In the genomic region with DNA sequence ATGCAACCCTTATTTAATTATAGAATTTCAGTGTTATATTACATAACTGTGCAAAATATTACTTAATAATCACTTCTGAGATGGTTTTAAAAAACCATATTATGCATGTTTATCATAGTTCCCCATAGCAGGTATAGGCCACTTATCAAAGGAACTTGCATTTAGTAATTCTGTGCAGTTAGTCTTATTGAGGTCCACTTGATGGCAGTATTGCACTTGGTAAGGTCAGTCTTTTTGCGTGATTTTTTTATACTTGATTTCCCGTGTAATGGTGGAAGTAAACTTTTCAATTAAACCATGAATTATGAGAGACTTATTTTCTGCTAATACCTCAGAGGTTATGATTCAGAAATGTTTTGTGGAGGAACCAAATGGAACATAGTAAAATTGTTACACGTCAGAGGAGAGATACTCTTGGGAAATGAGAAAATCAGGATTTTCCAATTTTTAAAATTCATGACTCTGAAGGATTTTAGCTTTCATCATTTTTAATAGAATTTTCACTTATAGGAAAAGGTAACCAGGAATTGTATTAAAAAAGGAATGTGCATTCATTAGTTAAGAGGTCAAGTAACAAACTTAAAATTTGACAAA, we compare ENCODE assay signal across 9 cellular contexts.
DNase-seq lines count a peak whose midpoint lies in the region; ATAC-seq, FAIRE-seq and TF ChIP-seq lines count a peak whose summit lies in the region.
"Had no signal": no experiment of that assay in that cellular context is flagged by ENCODE, and none has a peak within 500 bp of the region (broad histone marks: within the 10 kb centered on the region; RNA-seq: fewer than 3 reads in every experiment).

No MANE protein-coding gene starts in this region.

- no peak overlapping the region; the same call in 2 of the 3 replicates for H3K4me3 Mint-ChIP-seq in GM23338
- H3K4me3 Mint-ChIP-seq: IgD-negative memory B cell had no signal

- no peak for FAIRE-seq in bronchial epithelial cell (lab: Jason Lieb, UNC)

- ATAC-seq in GM23338 = no peak

- H3K4me2 ChIP-seq in GM23338 = no peak overlapping the region

- no peak overlapping the region for H2AFZ ChIP-seq in GM23338

- peak; percentile 5 for DNase-seq in CMK (ENCODE audit: low read depth)
- peak; percentile 74 for DNase-seq in GM23338 (ENCODE audit: low spot score)
- peak; percentile 18 to 75 for DNase-seq in NCI-H446 (lab: John Stamatoyannopoulos, UW)
- peak; percentile 71 for DNase-seq in bronchial epithelial cell (ENCODE audit: low read depth)
- DNase-seq in midbrain (lab: John Stamatoyannopoulos, UW) = peak; percentile 40
- no peak for DNase-seq in spleen
- DNase-seq in effector memory CD4-positive, alpha-beta T cell = no peak
- DNase-seq in stimulated activated naive CD4-positive, alpha-beta T cell treated with Interleukin-2 at 50 U/mL for 16 hours (lab: John Stamatoyannopoulos, UW) = no peak

- TF ChIP-seq CTCF in GM23338 (conservative IDR thresholded peaks at IDR 0.05; ENCODE audit: low read depth in 2 of 2) = peak; percentile 82 to 89
- TF ChIP-seq CTCF in bronchial epithelial cell (IDR thresholded peaks at IDR 0.05; ENCODE audit: insufficient read depth, low read length, severe bottlenecking) = peak; percentile 36
- peak in 3 of 11 experiments; percentile 14 to 37 (median 18) for TF ChIP-seq CTCF in spleen (IDR thresholded peaks at IDR 0.05 in 8 of 11, conservative IDR thresholded peaks at IDR 0.05 in 3 of 11)

- peak overlapping the region; percentile 73; the same call in 1 of the 2 replicates for H3K27ac Mint-ChIP-seq in GM23338
- H3K27ac Mint-ChIP-seq: IgD-negative memory B cell had no signal

- peaks cover 2% of the 10 kb centered on the region; the same call in 2 of the 3 replicates for H3K4me1 Mint-ChIP-seq in GM23338
- H3K4me1 Mint-ChIP-seq: IgD-negative memory B cell had no signal

- intact Hi-C loops in spleen (cut with DNase I; ENCODE audit: low total_unique reads) = no loop called here

- no peak overlapping the region for H3K27ac ChIP-seq in GM23338 (ENCODE audit: low read depth)
- H3K27ac ChIP-seq in spleen = no peak overlapping the region
- H3K27ac ChIP-seq in effector memory CD4-positive, alpha-beta T cell (ENCODE audit: insufficient read depth, low read length, poor library complexity, severe bottlenecking) = no peak overlapping the region

- no peaks in the 10 kb centered on the region for H3K27me3 ChIP-seq in GM23338 (ENCODE audit: insufficient read depth)
- no peaks in the 10 kb centered on the region for H3K27me3 ChIP-seq in bronchial epithelial cell (ENCODE audit: control insufficient read depth, insufficient read depth, low read length)
- no peaks in the 10 kb centered on the region for H3K27me3 ChIP-seq in spleen (replicated peaks in 1 of 7)
- H3K27me3 ChIP-seq in effector memory CD4-positive, alpha-beta T cell (replicated peaks; ENCODE audit: control insufficient read depth, insufficient read depth, low read length, poor library complexity, severe bottlenecking) = no peaks in the 10 kb centered on the region

- H4K20me1 ChIP-seq in GM23338 (replicated peaks; ENCODE audit: insufficient read depth) = no peaks in the 10 kb centered on the region

- H3K36me3 ChIP-seq in GM23338 (ENCODE audit: insufficient read depth) (no peaks in the 10 kb centered on the region), bronchial epithelial cell (ENCODE audit: control insufficient read depth, insufficient read depth, low read length) (no peaks in the 10 kb centered on the region), spleen (no peaks in the 10 kb centered on the region)
- no peaks in the 10 kb centered on the region for H3K36me3 ChIP-seq in effector memory CD4-positive, alpha-beta T cell (ENCODE audit: control insufficient read depth, insufficient read depth, low read length)

- H3K9me3 Mint-ChIP-seq in GM23338 = no peaks in the 10 kb centered on the region
- H3K9me3 Mint-ChIP-seq: IgD-negative memory B cell had no signal

- H3K4me1 ChIP-seq in GM23338 (ENCODE audit: insufficient read depth) (no peaks in the 10 kb centered on the region), spleen (no peaks in the 10 kb centered on the region)
- no peaks in the 10 kb centered on the region for H3K4me1 ChIP-seq in effector memory CD4-positive, alpha-beta T cell (ENCODE audit: control insufficient read depth, insufficient read depth, low read length, poor library complexity, severe bottlenecking)

- H3K9me2 ChIP-seq in GM23338 (ENCODE audit: insufficient read depth) = no peaks in the 10 kb centered on the region

- H3K9me3 ChIP-seq in spleen = no peaks in the 10 kb centered on the region
- no peaks in the 10 kb centered on the region for H3K9me3 ChIP-seq in effector memory CD4-positive, alpha-beta T cell (ENCODE audit: control insufficient read depth, low read length)

- 22 to 28% (median 24%) methylated on average over 3 of the region's 3 CpGs for WGBS in spleen, 5 donors

- no peaks in the 10 kb centered on the region for H3K36me3 Mint-ChIP-seq in GM23338 (ENCODE audit: low read depth)
- H3K36me3 Mint-ChIP-seq: IgD-negative memory B cell had no signal

- no peaks in the 10 kb centered on the region for H3K79me2 ChIP-seq in GM23338 (replicated peaks; ENCODE audit: insufficient read depth)

- no peak for TF ChIP-seq POLR2A in spleen (IDR thresholded peaks at IDR 0.05)

- H3K4me3 ChIP-seq in GM23338 (no peak overlapping the region), bronchial epithelial cell (ENCODE audit: low read depth, low read length) (no peak overlapping the region), spleen (no peak overlapping the region)
- no peak overlapping the region for H3K4me3 ChIP-seq in effector memory CD4-positive, alpha-beta T cell (ENCODE audit: insufficient read depth, low read depth, low read length, poor library complexity, severe bottlenecking)

- no peaks in the 10 kb centered on the region for H3F3A ChIP-seq in GM23338 (replicated peaks; ENCODE audit: low read depth)

- H3K27me3 Mint-ChIP-seq in GM23338 (ENCODE audit: insufficient read depth, low read depth, poor library complexity) = no peaks in the 10 kb centered on the region
- H3K27me3 Mint-ChIP-seq: IgD-negative memory B cell had no signal

TF ChIP-seq in GM23338, 12 proteins besides CTCF, POLR2A, EP300 and RAD21:
- TF ChIP-seq CREB1 (CRISPR knock-in tag; IDR thresholded peaks at IDR 0.05; ENCODE audit: low read depth) (no peak), EZH2 (IDR thresholded peaks at IDR 0.05; ENCODE audit: low read depth, unreplicated experiment) (no peak), ZNF114 (CRISPR knock-in tag; IDR thresholded peaks at IDR 0.05) (no peak), EZH2phosphoT487 (IDR thresholded peaks at IDR 0.05; ENCODE audit: unreplicated experiment) (no peak)

Comparison
In these comparisons a context has a peak if more than half of its experiments do, and no peak if none do; other contexts are left out.
1. DNase-seq: peak in CMK (single experiment), GM23338 (single experiment), NCI-H446 (2 of 2), bronchial epithelial cell (single experiment) and midbrain (single experiment); none in spleen (single experiment), effector memory CD4-positive, alpha-beta T cell (0 of 3) and stimulated activated naive CD4-positive, alpha-beta T cell treated with Interleukin-2 at 50 U/mL for 16 hours (single experiment).